ENCODE assay signal across 18 cellular contexts in genomic region chr6:33168624-33169023, GRCh38. TPM values are rescaled to one million over a fixed set of nuclear protein-coding genes. Genes with fewer than 3 reads are reported as not detected.
DNase-seq lines count a peak whose midpoint lies in the region; ATAC-seq, FAIRE-seq and TF ChIP-seq lines count a peak whose summit lies in the region.
"Had no signal": no experiment of that assay in that cellular context is flagged by ENCODE, and none has a peak within 500 bp of the region (broad histone marks: within the 10 kb centered on the region; RNA-seq: fewer than 3 reads in every experiment).

No MANE protein-coding gene starts in this region.

- H3F3A ChIP-seq in PC-9 (ENCODE audit: insufficient read depth, low read depth): no peaks in the 10 kb centered on the region

- H3K23ac ChIP-seq in neuronal stem cell (ENCODE audit: low read depth, low read length, poor library complexity): no peak overlapping the region
- no peak overlapping the region for H3K23ac ChIP-seq in mesenchymal stem cell (ENCODE audit: low read length in 2 of 2)

- peaks cover 2% of the 10 kb centered on the region for H3K79me1 ChIP-seq in neuronal stem cell (ENCODE audit: low read depth, low read length)
- no peaks in the 10 kb centered on the region for H3K79me1 ChIP-seq in mesenchymal stem cell (replicated peaks; ENCODE audit: low read length, poor library complexity, severe bottlenecking)

- CTCF ChIA-PET in PC-9 (lab: Charles Lee): no interaction called here

- no peaks in the 10 kb centered on the region for H3K9me2 ChIP-seq in PC-9 (ENCODE audit: insufficient read depth)

- H3K79me2 ChIP-seq in PC-9 (ENCODE audit: low read depth): no peaks in the 10 kb centered on the region

- H3K4me2 ChIP-seq in neuronal stem cell (ENCODE audit: insufficient read depth, low read length, poor library complexity, severe bottlenecking): no peak overlapping the region
- no peak overlapping the region for H3K4me2 ChIP-seq in PC-9
- no peak overlapping the region for H3K4me2 ChIP-seq in mesenchymal stem cell (ENCODE audit: low read length, poor library complexity, severe bottlenecking)

- no TSS peak for BruUV-seq in PC-9 (replicated peaks; lab: Mats Ljungman, UMichigan)

- no peaks in the 10 kb centered on the region for H3K36me3 ChIP-seq in RWPE2 (ENCODE audit: low read depth)
- no peaks in the 10 kb centered on the region for H3K36me3 ChIP-seq in neuronal stem cell (replicated peaks in 1 of 2; ENCODE audit: control insufficient read depth in 2 of 2, insufficient read depth in 2 of 2, low read length in 2 of 2)
- H3K36me3 ChIP-seq in PC-9 (ENCODE audit: low read depth): no peaks in the 10 kb centered on the region
- no peaks in the 10 kb centered on the region for H3K36me3 ChIP-seq in mesenchymal stem cell (ENCODE audit: control insufficient read depth in 1 of 2, insufficient read depth in 2 of 2, low read depth in 1 of 2, low read length in 2 of 2)
- H3K36me3 ChIP-seq: BLaER1 had no signal

- no CpG with 5 or more reads among the region's 5 CpGs for WGBS in neuronal stem cell (ENCODE audit: extremely low coverage in 2 of 2, insufficient read length in 2 of 2, insufficient replicate concordance in 1 of 2), 2 donors
- 83% methylated on average over 5 of the region's 5 CpGs for WGBS in mesenchymal stem cell

- H3K14ac ChIP-seq in neuronal stem cell (ENCODE audit: low read length): no peak overlapping the region
- no peak overlapping the region for H3K14ac ChIP-seq in mesenchymal stem cell (ENCODE audit: low read length in 2 of 2)

- intact Hi-C loops in PC-9 (cut with micrococcal nuclease; ENCODE audit: unreplicated experiment): no loop called here

- H2AFZ ChIP-seq in neuronal stem cell (ENCODE audit: low read length) (no peak overlapping the region), PC-9 (no peak overlapping the region), mesenchymal stem cell (ENCODE audit: low read depth, low read length) (no peak overlapping the region)
- H2AFZ ChIP-seq: GM23248 had no signal

- ATAC-seq in RWPE2 (ENCODE audit: low read depth): no peak
- ATAC-seq in stimulated activated effector memory CD8-positive, alpha-beta T cell treated with anti-CD3 and anti-CD28 coated beads, Interleukin-12 subunit alpha, Interleukin-12 subunit beta, amount 100 ng/mL, for 72 hours: no peak
- ATAC-seq: GM12878 had no signal

- peaks cover 7% of the 10 kb centered on the region for H3K4me1 Mint-ChIP-seq in stimulated activated effector memory CD8-positive, alpha-beta T cell treated with anti-CD3 and anti-CD28 coated beads, Interleukin-12 subunit alpha, Interleukin-12 subunit beta, amount 100 ng/mL, for 72 hours
- H3K4me1 Mint-ChIP-seq: CD14-positive monocyte; CD4-positive, alpha-beta memory T cell had no signal

- no peak overlapping the region for H2BK12ac ChIP-seq in neuronal stem cell (ENCODE audit: low read length)
- no peak overlapping the region for H2BK12ac ChIP-seq in mesenchymal stem cell (ENCODE audit: low read length in 2 of 2)

- H3K27me3 ChIP-seq in RWPE2 (ENCODE audit: insufficient read depth, poor library complexity, severe bottlenecking) (no peaks in the 10 kb centered on the region), neuronal stem cell (ENCODE audit: control insufficient read depth in 3 of 3, insufficient read depth in 3 of 3, low read depth in 1 of 3, low read length in 3 of 3) (peaks cover 0 to 4% (median 0%) of the 10 kb centered on the region in 3 experiments), PC-9 (ENCODE audit: insufficient read depth, low read depth) (peaks cover 48% of the 10 kb centered on the region), mesenchymal stem cell (ENCODE audit: control insufficient read depth in 1 of 2, insufficient read depth in 1 of 2, low read length in 2 of 2) (peaks cover 17 to 30% of the 10 kb centered on the region in 2 experiments)
- H3K27me3 ChIP-seq: BLaER1 had no signal

- no peaks in the 10 kb centered on the region for H3K9me3 Mint-ChIP-seq in stimulated activated effector memory CD8-positive, alpha-beta T cell treated with anti-CD3 and anti-CD28 coated beads, Interleukin-12 subunit alpha, Interleukin-12 subunit beta, amount 100 ng/mL, for 72 hours
- H3K9me3 Mint-ChIP-seq: CD14-positive monocyte; CD4-positive, alpha-beta memory T cell had no signal

- peak overlapping the region; percentile 37 for H2BK15ac ChIP-seq in neuronal stem cell (ENCODE audit: low read length)
- no peak overlapping the region for H2BK15ac ChIP-seq in mesenchymal stem cell (ENCODE audit: low read depth, poor library complexity, severe bottlenecking)

- no peaks in the 10 kb centered on the region for H3K36me3 Mint-ChIP-seq in stimulated activated effector memory CD8-positive, alpha-beta T cell treated with anti-CD3 and anti-CD28 coated beads, Interleukin-12 subunit alpha, Interleukin-12 subunit beta, amount 100 ng/mL, for 72 hours
- H3K36me3 Mint-ChIP-seq: CD14-positive monocyte; CD4-positive, alpha-beta memory T cell had no signal

- FAIRE-seq in GM12892 (lab: Jason Lieb, UNC): no peak
- no peak for FAIRE-seq in urothelium cell line (lab: Jason Lieb, UNC)
- FAIRE-seq: GM12878, GM19239 had no signal

- H3K4me3 Mint-ChIP-seq in stimulated activated effector memory CD8-positive, alpha-beta T cell treated with anti-CD3 and anti-CD28 coated beads, Interleukin-12 subunit alpha, Interleukin-12 subunit beta, amount 100 ng/mL, for 72 hours: no peak overlapping the region
- H3K4me3 Mint-ChIP-seq: CD14-positive monocyte had no signal

- no peak overlapping the region for H2BK5ac ChIP-seq in neuronal stem cell (ENCODE audit: low read length)
- H2BK5ac ChIP-seq in mesenchymal stem cell (ENCODE audit: low read depth, low read length, poor library complexity, severe bottlenecking): no peak overlapping the region

- H4K8ac ChIP-seq in neuronal stem cell (ENCODE audit: low read depth, low read length) (no peak overlapping the region), mesenchymal stem cell (ENCODE audit: low read length) (no peak overlapping the region)

- no peak for TF ChIP-seq CTCF in RWPE2 (IDR thresholded peaks at IDR 0.05; ENCODE audit: poor library complexity, severe bottlenecking)
- TF ChIP-seq CTCF in PC-9 (conservative IDR thresholded peaks at IDR 0.05): no peak

- H2AK5ac ChIP-seq in neuronal stem cell (ENCODE audit: low read depth, low read length): no peak overlapping the region
- H2AK5ac ChIP-seq in mesenchymal stem cell (ENCODE audit: low read length, severe bottlenecking): no peak overlapping the region

- H4K20me1 ChIP-seq in PC-9 (ENCODE audit: insufficient read depth): no peaks in the 10 kb centered on the region
- H4K20me1 ChIP-seq: BLaER1 had no signal

- no peak for TF ChIP-seq POLR2A in GM12892 (IDR thresholded peaks at IDR 0.05; ENCODE audit: low read depth, low read length)

- H2BK120ac ChIP-seq in neuronal stem cell (ENCODE audit: low read depth, low read length) (no peak overlapping the region), mesenchymal stem cell (ENCODE audit: low read depth, low read length) (no peak overlapping the region)

- H3K9ac ChIP-seq in neuronal stem cell (ENCODE audit: low read depth, low read length, poor library complexity): no peak overlapping the region
- no peak overlapping the region for H3K9ac ChIP-seq in mesenchymal stem cell (ENCODE audit: low read length)
- H3K9ac ChIP-seq: BLaER1, GM23248 had no signal

- H3K4ac ChIP-seq in neuronal stem cell (ENCODE audit: low read length): no peak overlapping the region
- H3K4ac ChIP-seq in mesenchymal stem cell (ENCODE audit: low read depth in 1 of 2, low read length in 2 of 2): no peak overlapping the region

- H3K9me3 ChIP-seq in RWPE2 (ENCODE audit: severe bottlenecking): no peaks in the 10 kb centered on the region
- H3K9me3 ChIP-seq in neuronal stem cell (replicated peaks in 1 of 2; ENCODE audit: control insufficient read depth in 2 of 2, insufficient read depth in 1 of 2, low read depth in 1 of 2, low read length in 2 of 2): no peaks in the 10 kb centered on the region
- no peaks in the 10 kb centered on the region for H3K9me3 ChIP-seq in PC-9 (ENCODE audit: insufficient read depth, low read depth)
- H3K9me3 ChIP-seq in mesenchymal stem cell (ENCODE audit: control insufficient read depth, low read length): no peaks in the 10 kb centered on the region
- H3K9me3 ChIP-seq: BLaER1 had no signal

- H3K4me3 ChIP-seq in RWPE2 (ENCODE audit: severe bottlenecking) (no peak overlapping the region), neuronal stem cell (ENCODE audit: low read length in 2 of 2) (no peak overlapping the region), PC-9 (no peak overlapping the region), mesenchymal stem cell (ENCODE audit: insufficient read depth in 1 of 2, low read depth in 1 of 2, low read length in 2 of 2) (no peak overlapping the region)
- H3K4me3 ChIP-seq: BLaER1, GM12878, GM23248 had no signal

- POLR2A ChIA-PET in PC-9 (lab: Charles Lee; ENCODE audit: unreplicated experiment): no interaction called here

- H4K91ac ChIP-seq in neuronal stem cell (ENCODE audit: low read depth, low read length, poor library complexity) (no peak overlapping the region), mesenchymal stem cell (ENCODE audit: low read length) (no peak overlapping the region)

- no peaks in the 10 kb centered on the region for H3K4me1 ChIP-seq in RWPE2 (ENCODE audit: insufficient read depth, poor library complexity, severe bottlenecking)
- no peaks in the 10 kb centered on the region for H3K4me1 ChIP-seq in neuronal stem cell (ENCODE audit: control insufficient read depth in 2 of 2, insufficient read depth in 1 of 2, low read depth in 1 of 2, low read length in 2 of 2)
- no peaks in the 10 kb centered on the region for H3K4me1 ChIP-seq in PC-9 (replicated peaks; ENCODE audit: insufficient read depth)
- H3K4me1 ChIP-seq in mesenchymal stem cell (ENCODE audit: control insufficient read depth, insufficient read depth, low read depth, low read length): no peaks in the 10 kb centered on the region

- no peak overlapping the region for H3K18ac ChIP-seq in neuronal stem cell (ENCODE audit: low read length)
- H3K18ac ChIP-seq in mesenchymal stem cell (ENCODE audit: low read depth in 1 of 2, low read length in 2 of 2): no peak overlapping the region

- H3K27ac ChIP-seq in RWPE2 (ENCODE audit: poor library complexity, severe bottlenecking) (no peak overlapping the region), neuronal stem cell (replicated peaks; ENCODE audit: low read length) (no peak overlapping the region), PC-9 (no peak overlapping the region), mesenchymal stem cell (ENCODE audit: low read length, poor library complexity, severe bottlenecking) (no peak overlapping the region)
- H3K27ac ChIP-seq: BLaER1, GM23248, HL-60 had no signal

- peak; percentile 15 for DNase-seq in GM12892 (ENCODE audit: insufficient read length)
- DNase-seq in RWPE2 (ENCODE audit: low spot score): peak; percentile 28
- DNase-seq in neuronal stem cell (ENCODE audit: low spot score): no peak
- no peak for DNase-seq in stimulated activated effector memory CD8-positive, alpha-beta T cell treated with anti-CD3 and anti-CD28 coated beads, Interleukin-12 subunit alpha, Interleukin-12 subunit beta, amount 100 ng/mL, for 72 hours (ENCODE audit: low spot score in 2 of 2)
- DNase-seq in PC-9: no peak
- no peak for DNase-seq in urothelium cell line (ENCODE audit: low spot score)
- DNase-seq in mesenchymal stem cell: no peak
- DNase-seq: Calu3; CD4-positive, alpha-beta memory T cell; DMS79 treated with DMSO at 0.1 percent for 48 hours; GF-D8; GM23248; HCEC 1CT had no signal

- H3K27ac Mint-ChIP-seq in stimulated activated effector memory CD8-positive, alpha-beta T cell treated with anti-CD3 and anti-CD28 coated beads, Interleukin-12 subunit alpha, Interleukin-12 subunit beta, amount 100 ng/mL, for 72 hours: peak overlapping the region; percentile 32

RNA-seq across cellular contexts. Expression of gene COL11A2, which starts 23.6 kb away (rescaled TPM):
- 0.83 TPM for polyA plus RNA-seq in GM12892 (2012; ENCODE audit: missing spikeins)
- polyA plus RNA-seq in neuronal stem cell (2013, experiment 1 of 2): 0.86 TPM
- 0.82 TPM for polyA plus RNA-seq in neuronal stem cell (2013, experiment 2 of 2)
- 2.2 and 3.4 TPM in 2 replicates for total RNA-seq in PC-9 (2021)
- polyA plus RNA-seq in mesenchymal stem cell (2013, experiment 1 of 2): 0.44 TPM
- polyA plus RNA-seq in mesenchymal stem cell (2013, experiment 2 of 2): 0.37 TPM
- polyA plus RNA-seq: CD14-positive monocyte had no signal

RNA-seq across cellular contexts. Expression of gene RXRB, which starts 31.8 kb away (rescaled TPM):
- polyA plus RNA-seq in GM12892 (2012; ENCODE audit: missing spikeins): 22.8 TPM
- polyA plus RNA-seq in neuronal stem cell (2013, experiment 1 of 2): 18.7 TPM
- polyA plus RNA-seq in neuronal stem cell (2013, experiment 2 of 2): 18.1 TPM
- 49.8 and 51.5 TPM in 2 replicates for total RNA-seq in PC-9 (2021)
- 20.3 TPM for polyA plus RNA-seq in mesenchymal stem cell (2013, experiment 1 of 2)
- 20.2 TPM for polyA plus RNA-seq in mesenchymal stem cell (2013, experiment 2 of 2)

RNA-seq across cellular contexts. Expression of gene SLC39A7, which starts 32.0 kb away (rescaled TPM):
- 34.0 TPM for polyA plus RNA-seq in GM12892 (2012; ENCODE audit: missing spikeins)
- polyA plus RNA-seq in neuronal stem cell (2013, experiment 1 of 2): 42.0 TPM
- 40.1 TPM for polyA plus RNA-seq in neuronal stem cell (2013, experiment 2 of 2)
- 96.4 and 110 TPM in 2 replicates for total RNA-seq in PC-9 (2021)
- polyA plus RNA-seq in mesenchymal stem cell (2013, experiment 1 of 2): 120 TPM
- 117 TPM for polyA plus RNA-seq in mesenchymal stem cell (2013, experiment 2 of 2)

RNA-seq across cellular contexts. Expression of gene HSD17B8, which starts 35.8 kb away (rescaled TPM):
- polyA plus RNA-seq in GM12892 (2012; ENCODE audit: missing spikeins): 17.4 TPM
- polyA plus RNA-seq in neuronal stem cell (2013, experiment 1 of 2): 8.2 TPM
- 8.3 TPM for polyA plus RNA-seq in neuronal stem cell (2013, experiment 2 of 2)
- 16.4 and 25.4 TPM in 2 replicates for total RNA-seq in PC-9 (2021)
- 3.9 TPM for polyA plus RNA-seq in mesenchymal stem cell (2013, experiment 1 of 2)
- polyA plus RNA-seq in mesenchymal stem cell (2013, experiment 2 of 2): 3.5 TPM

RNA-seq across cellular contexts. Expression of gene RING1, which starts 39.7 kb away (rescaled TPM):
- polyA plus RNA-seq in GM12892 (2012; ENCODE audit: missing spikeins): 19.7 TPM
- 47.3 TPM for polyA plus RNA-seq in neuronal stem cell (2013, experiment 1 of 2)
- 47.9 TPM for polyA plus RNA-seq in neuronal stem cell (2013, experiment 2 of 2)
- 18.9 and 19.2 TPM in 2 replicates for total RNA-seq in PC-9 (2021)
- polyA plus RNA-seq in mesenchymal stem cell (2013, experiment 1 of 2): 45.1 TPM
- polyA plus RNA-seq in mesenchymal stem cell (2013, experiment 2 of 2): 46.6 TPM

Comparison
In these comparisons a context has a peak if more than half of its experiments do, and no peak if none do; other contexts are left out.
1. DNase-seq: peak in GM12892 (single experiment) and RWPE2 (single experiment); none in neuronal stem cell (single experiment), stimulated activated effector memory CD8-positive, alpha-beta T cell treated with anti-CD3 and anti-CD28 coated beads, Interleukin-12 subunit alpha, Interleukin-12 subunit beta, amount 100 ng/mL, for 72 hours (0 of 2), PC-9 (0 of 2), urothelium cell line (single experiment) and mesenchymal stem cell (single experiment).